ENCODE assay signal across 28 cellular contexts in the genomic region with DNA sequence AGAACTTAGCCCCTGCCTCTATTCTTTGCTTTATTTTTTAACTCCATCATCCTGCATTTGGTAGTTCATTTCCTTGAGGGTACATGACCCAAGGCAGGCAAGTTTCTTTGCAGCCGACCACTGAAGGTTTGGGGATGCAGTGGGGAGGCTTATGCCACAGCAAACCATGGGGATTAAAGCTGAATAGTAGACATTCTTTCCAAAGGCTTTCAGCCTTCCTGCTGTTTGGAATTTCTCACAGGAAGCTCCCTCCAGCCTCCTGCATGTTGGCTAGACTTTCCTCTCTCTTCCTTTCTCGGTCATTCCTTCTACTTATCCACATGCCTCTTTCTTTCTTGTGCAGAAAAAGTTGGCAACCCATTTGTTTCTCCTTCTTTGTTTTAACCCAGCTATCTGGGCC.
DNase-seq lines count a peak whose midpoint lies in the region; ATAC-seq and TF ChIP-seq lines count a peak whose summit lies in the region.
"Had no signal": no experiment of that assay in that cellular context is flagged by ENCODE, and none has a peak within 500 bp of the region (broad histone marks: within the 10 kb centered on the region; RNA-seq: fewer than 3 reads in every experiment).

No MANE protein-coding gene starts in this region.

- no peaks in the 10 kb centered on the region for H3K9me2 ChIP-seq in HCT116 (ENCODE audit: insufficient read depth)

- no peaks in the 10 kb centered on the region for H3K79me2 ChIP-seq in HCT116 (ENCODE audit: insufficient read depth, low read length)

- H3K9ac ChIP-seq in HCT116 (ENCODE audit: low read length) (peak overlapping the region; percentile 57), neuronal stem cell (ENCODE audit: low read depth, low read length, poor library complexity) (no peak overlapping the region)

- RAD21 ChIA-PET in HCT116 (lab: Charles Lee; ENCODE audit: low non-redundant PET in 1 of 2, low total read pairs in 2 of 2, uncharacterized antibody in 2 of 2, unreplicated experiment in 2 of 2) = no interaction called here

- H2BK120ac ChIP-seq in neuronal stem cell (ENCODE audit: low read depth, low read length) = no peak overlapping the region

- no peak overlapping the region for H4K8ac ChIP-seq in neuronal stem cell (ENCODE audit: low read depth, low read length)

- no peak for TF ChIP-seq RAD21 in HCT116 (IDR thresholded peaks at IDR 0.05; ENCODE audit: low read depth)

- no CpG with 5 or more reads among the region's 2 CpGs for WGBS in neuronal stem cell (ENCODE audit: extremely low coverage in 2 of 2, insufficient read length in 2 of 2, insufficient replicate concordance in 1 of 2), 2 donors

- H2AFZ ChIP-seq in HCT116 (ENCODE audit: low read depth, low read length, poor library complexity, severe bottlenecking) (peak overlapping the region; percentile 24), neuronal stem cell (ENCODE audit: low read length) (peak overlapping the region; percentile 19)

- POLR2A ChIA-PET in HCT116 (lab: Charles Lee) = interaction anchor here (1.0 to 1.5 kb wide), 4 partner anchors 8 to 67 kb away, joined by 3 to 5 read pairs (median 3); no protein-coding TSS in a partner anchor

- no peak overlapping the region for H2BK5ac ChIP-seq in neuronal stem cell (ENCODE audit: low read length)

- no peak for ATAC-seq in HCT116
- ATAC-seq: activated T-cell treated with anti-CD3 and anti-CD28 coated beads, Interleukin-2, amount 50 U/mL, for 4 hours; foreskin keratinocyte; heart left ventricle; left lung had no signal

- H3K4me3 ChIP-seq in HCT116 (replicated peaks in 1 of 2; ENCODE audit: low read depth in 1 of 2, low read length in 2 of 2) (peak overlapping the region in 1 of 2 experiments; percentile 6; a peak in 1 of 4 replicates), neuronal stem cell (ENCODE audit: low read length in 2 of 2) (no peak overlapping the region)
- H3K4me3 ChIP-seq: heart left ventricle, left lung had no signal

- H3K36me3 ChIP-seq in HCT116 (ENCODE audit: control insufficient read depth in 1 of 2, insufficient read depth in 2 of 2, low read length in 2 of 2) (no peaks in the 10 kb centered on the region), neuronal stem cell (replicated peaks in 1 of 2; ENCODE audit: control insufficient read depth in 2 of 2, insufficient read depth in 2 of 2, low read length in 2 of 2) (no peaks in the 10 kb centered on the region)
- H3K36me3 ChIP-seq: BE2C, heart left ventricle, left lung had no signal

- H3K4me1 ChIP-seq in HCT116 (ENCODE audit: control insufficient read depth in 1 of 2, insufficient read depth in 2 of 2, low read length in 2 of 2) (peaks cover 89 to 99% of the 10 kb centered on the region in 2 experiments), neuronal stem cell (ENCODE audit: control insufficient read depth in 2 of 2, insufficient read depth in 1 of 2, low read depth in 1 of 2, low read length in 2 of 2) (peaks cover 0 to 6% of the 10 kb centered on the region in 2 donors)
- H3K4me1 ChIP-seq: BE2C, left lung had no signal

- no peak for TF ChIP-seq CTCF in HCT116 (IDR thresholded peaks at IDR 0.05 in 2 of 3, conservative IDR thresholded peaks at IDR 0.05 in 1 of 3; ENCODE audit: borderline replicate concordance in 1 of 3, insufficient read depth in 1 of 3, low read depth in 2 of 3, low read length in 2 of 3)

- peak overlapping the region; percentile 97 for H3K27ac ChIP-seq in HCT116 (ENCODE audit: low read depth, low read length)
- H3K27ac ChIP-seq in neuronal stem cell (replicated peaks; ENCODE audit: low read length) = peak overlapping the region; percentile 45
- H3K27ac ChIP-seq: foreskin keratinocyte, heart left ventricle, HL-60, left lung had no signal

- H3K14ac ChIP-seq in neuronal stem cell (ENCODE audit: low read length) = no peak overlapping the region

- no peak overlapping the region for H3K4ac ChIP-seq in neuronal stem cell (ENCODE audit: low read length)

- H4K20me1 ChIP-seq in HCT116 (ENCODE audit: insufficient read depth) = no peaks in the 10 kb centered on the region

- H3K9me3 ChIP-seq in HCT116 (ENCODE audit: control insufficient read depth in 1 of 2, insufficient read depth in 1 of 2, low read depth in 1 of 2, low read length in 2 of 2) (no peaks in the 10 kb centered on the region), neuronal stem cell (replicated peaks in 1 of 2; ENCODE audit: control insufficient read depth in 2 of 2, insufficient read depth in 1 of 2, low read depth in 1 of 2, low read length in 2 of 2) (no peaks in the 10 kb centered on the region)
- H3K9me3 ChIP-seq: BE2C, heart left ventricle, left lung had no signal

- no peak overlapping the region for H2BK12ac ChIP-seq in neuronal stem cell (ENCODE audit: low read length)

- no peak overlapping the region for H3K23ac ChIP-seq in neuronal stem cell (ENCODE audit: low read depth, low read length, poor library complexity)

- CTCF ChIA-PET in HCT116 (lab: Charles Lee) = no interaction called here

- BruUV-seq in HCT116 (replicated peaks; lab: Mats Ljungman, UMichigan) = no TSS peak

- H3K27me3 ChIP-seq in HCT116 (ENCODE audit: insufficient read depth, low read length) (no peaks in the 10 kb centered on the region), neuronal stem cell (ENCODE audit: control insufficient read depth in 3 of 3, insufficient read depth in 3 of 3, low read depth in 1 of 3, low read length in 3 of 3) (no peaks in the 10 kb centered on the region)
- H3K27me3 ChIP-seq: BE2C, foreskin keratinocyte, heart left ventricle, left lung had no signal

- H3K18ac ChIP-seq in neuronal stem cell (ENCODE audit: low read length) = no peak overlapping the region

- DNase-seq in HCT116 (ENCODE audit: low read depth, low spot score) (no peak), amniotic epithelial cell (ENCODE audit: low read depth) (peak; percentile 33), iPS DF 19.7 (ENCODE audit: low read depth, low spot score) (peak; percentile 78), neuronal stem cell (ENCODE audit: low spot score) (peak; percentile 41), C1 segment of cervical spinal cord (lab: John Stamatoyannopoulos, UW) (no peak), erythroblast (lab: John Stamatoyannopoulos, UW) (no peak), NCI-H524 treated with DMSO at 0.1 percent for 48 hours (lab: John Stamatoyannopoulos, UW) (no peak), RPMI8226 (no peak)
- DNase-seq: ACHN; activated CD4-positive, alpha-beta T cell treated with anti-CD3 and anti-CD28 coated beads, Interleukin-2, amount 10 ng/mL, durations not matched to agents 7 days and 5 days; activated gamma-delta T cell treated with Interleukin-2 at 50 U/mL for 16 hours; activated T-cell treated with anti-CD3 and anti-CD28 coated beads, Interleukin-2, amount 50 U/mL, for 4 hours; BE2C; DMS53; foreskin keratinocyte; GDM1; heart left ventricle; left lung; mesenchymal stem cell; naive B cell; NCI-H1092; NCI-H187 treated with DMSO at 0.1 percent for 48 hours; NCI-H526 treated with DMSO at 0.1 percent for 48 hours; SIG-M5; stimulated activated CD4-positive, alpha-beta T cell treated with anti-CD3 and anti-CD28 coated beads, Interleukin-2, amount 100 ng/mL, for 48 hours; SW 1271; T1000 had no signal

- H2BK15ac ChIP-seq in neuronal stem cell (ENCODE audit: low read length) = no peak overlapping the region

- H3K79me1 ChIP-seq in neuronal stem cell (ENCODE audit: low read depth, low read length) = no peaks in the 10 kb centered on the region

- H3K4me2 ChIP-seq in HCT116 (ENCODE audit: low read length) (peak overlapping the region; percentile 59), neuronal stem cell (ENCODE audit: insufficient read depth, low read length, poor library complexity, severe bottlenecking) (no peak overlapping the region)

- intact Hi-C loops in HCT116 (cut with micrococcal nuclease) = no loop called here

- TF ChIP-seq POLR2A in HCT116 (IDR thresholded peaks at IDR 0.05; ENCODE audit: borderline replicate concordance, extremely low read depth, insufficient read depth, insufficient read length) = no peak
- TF ChIP-seq POLR2A in erythroblast (IDR thresholded peaks at IDR 0.05; ENCODE audit: low read length) = no peak

- H2AK5ac ChIP-seq in neuronal stem cell (ENCODE audit: low read depth, low read length) = no peak overlapping the region

- H4K91ac ChIP-seq in neuronal stem cell (ENCODE audit: low read depth, low read length, poor library complexity) = no peak overlapping the region

TF ChIP-seq in HCT116, 20 proteins besides CTCF, POLR2A, EP300 and RAD21 (continues in another document):
- TF ChIP-seq FOSL1 (IDR thresholded peaks at IDR 0.05; ENCODE audit: low read depth) = no peak
- TF ChIP-seq YY1 (IDR thresholded peaks at IDR 0.05; ENCODE audit: extremely low read depth, insufficient replicate concordance, low read depth, low read length) = no peak
- TF ChIP-seq EGR1 (IDR thresholded peaks at IDR 0.05; ENCODE audit: low read depth) = no peak
- no peak for TF ChIP-seq TCF7L2 (IDR thresholded peaks at IDR 0.05; ENCODE audit: borderline replicate concordance, extremely low read depth, insufficient read depth, insufficient read length)
- TF ChIP-seq, protein P1, sequence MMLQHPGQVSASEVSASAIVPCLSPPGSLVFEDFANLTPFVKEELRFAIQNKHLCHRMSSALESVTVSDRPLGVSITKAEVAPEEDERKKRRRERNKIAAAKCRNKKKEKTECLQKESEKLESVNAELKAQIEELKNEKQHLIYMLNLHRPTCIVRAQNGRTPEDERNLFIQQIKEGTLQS (IDR thresholded peaks at IDR 0.05) = no peak
- no peak for TF ChIP-seq REST (IDR thresholded peaks at IDR 0.05; ENCODE audit: low read depth)

Comparison
In these comparisons a context has a peak if more than half of its experiments do, and no peak if none do; other contexts are left out.
1. DNase-seq: peak in amniotic epithelial cell (single experiment), iPS DF 19.7 (single experiment) and neuronal stem cell (single experiment); none in HCT116 (single experiment), C1 segment of cervical spinal cord (0 of 14), erythroblast (0 of 2), NCI-H524 treated with DMSO at 0.1 percent for 48 hours (single experiment) and RPMI8226 (single experiment).